9 cellular contexts compared by ENCODE assay signal in the genomic region with DNA sequence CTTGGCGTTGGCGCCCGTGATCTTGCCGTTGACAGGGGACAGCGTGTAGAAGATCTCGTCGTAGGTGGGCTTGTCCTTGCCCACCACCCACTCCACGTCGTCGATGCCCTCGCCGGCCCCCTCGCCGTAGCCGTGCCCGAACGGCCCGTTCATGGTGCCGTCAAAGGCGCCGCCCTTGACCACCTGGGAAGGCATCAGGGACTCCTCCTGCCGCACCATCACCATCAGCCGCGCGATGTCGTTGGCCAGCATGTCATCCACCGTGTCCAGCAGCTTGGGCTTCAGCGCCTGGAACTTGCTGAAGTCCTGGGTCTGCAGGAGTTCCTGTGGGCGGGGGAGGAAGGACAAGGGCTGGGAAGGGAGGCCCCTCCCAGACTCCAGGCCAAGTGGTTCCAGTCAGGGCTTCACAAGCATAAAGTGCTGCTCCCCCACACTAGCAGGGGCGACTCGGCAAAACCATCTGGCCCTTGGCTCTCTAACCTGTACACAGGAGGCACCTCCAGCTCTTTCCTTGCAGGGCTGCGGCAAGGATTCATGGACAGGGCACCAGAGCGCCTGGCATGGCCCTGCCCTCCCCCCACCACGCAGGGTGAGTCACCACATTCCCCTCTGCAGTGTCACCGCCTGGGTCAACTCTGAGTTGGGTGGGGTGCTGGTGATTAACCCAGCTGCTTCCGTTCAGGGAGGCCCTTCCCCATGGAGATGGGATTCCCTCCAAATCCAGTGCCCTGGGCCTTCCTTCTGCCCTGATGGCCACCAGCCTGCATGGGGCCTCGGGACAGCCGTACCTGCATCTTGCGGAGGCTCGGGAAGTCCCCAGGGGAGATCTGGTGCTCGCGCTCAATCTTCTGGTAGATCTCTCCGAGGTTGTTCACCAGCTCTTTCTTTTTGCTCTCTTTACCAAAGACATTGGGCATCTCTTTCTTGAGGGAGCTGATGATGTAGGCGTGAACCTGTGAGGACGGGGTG. TPM values are rescaled to one million over a fixed set of nuclear protein-coding genes. Genes with fewer than 3 reads are reported as not detected.
DNase-seq lines count a peak whose midpoint lies in the region; TF ChIP-seq lines count a peak whose summit lies in the region.
"Had no signal": no experiment of that assay in that cellular context is flagged by ENCODE, and none has a peak within 500 bp of the region (broad histone marks: within the 10 kb centered on the region; RNA-seq: fewer than 3 reads in every experiment).

No MANE protein-coding gene starts in this region.

- H3K4me3 ChIP-seq in mesenchymal stem cell (ENCODE audit: insufficient read depth in 1 of 2, low read depth in 1 of 2, low read length in 2 of 2): peak overlapping the region in 1 of 2 experiments; percentile 52
- H3K4me3 ChIP-seq in tibial nerve: no peak overlapping the region
- no peak overlapping the region for H3K4me3 ChIP-seq in H7 (ENCODE audit: insufficient read depth, low read depth, low read length)

- H2BK12ac ChIP-seq in mesenchymal stem cell (ENCODE audit: low read length in 2 of 2): peak overlapping the region; percentile 88 to 96

- peak; percentile 41 to 93 for TF ChIP-seq EP300 in tibial nerve (IDR thresholded peaks at IDR 0.05)

- peaks cover 43 to 79% of the 10 kb centered on the region in 2 experiments for H3K36me3 ChIP-seq in mesenchymal stem cell (ENCODE audit: control insufficient read depth in 1 of 2, insufficient read depth in 2 of 2, low read depth in 1 of 2, low read length in 2 of 2)
- peaks cover 2 to 42% (median 5%) of the 10 kb centered on the region in 3 donors for H3K36me3 ChIP-seq in tibial nerve
- H3K36me3 ChIP-seq in H7 (replicated peaks; ENCODE audit: control insufficient read depth, insufficient read depth, low read length): no peaks in the 10 kb centered on the region; the same call in none of the 2 replicates

- peak overlapping the region in 1 of 2 experiments; percentile 85 for H3K14ac ChIP-seq in mesenchymal stem cell (ENCODE audit: low read length in 2 of 2)

- H3K27ac ChIP-seq in mesenchymal stem cell (ENCODE audit: low read length, poor library complexity, severe bottlenecking): peak overlapping the region; percentile 74
- H3K27ac ChIP-seq in tibial nerve: peak overlapping the region; percentile 61 to 82 (median 80)
- H3K27ac ChIP-seq: 22Rv1 had no signal

- H3K36me3 Mint-ChIP-seq in T-helper 2 cell treated with Interferon-gamma antibody and Interleukin-4, amounts not matched to agents 5 μg/mL and 100 μg/mL, for 36 hours (ENCODE audit: low read depth): peaks cover 60% of the 10 kb centered on the region

- TF ChIP-seq CTCF in tibial nerve (IDR thresholded peaks at IDR 0.05): no peak
- no peak for TF ChIP-seq CTCF in GM10266 (IDR thresholded peaks at IDR 0.05; ENCODE audit: control insufficient read depth, insufficient read depth, low read depth, missing control alignments)

- peak overlapping the region; percentile 75 for H2BK15ac ChIP-seq in mesenchymal stem cell (ENCODE audit: low read depth, poor library complexity, severe bottlenecking)

- H3K9me3 ChIP-seq in mesenchymal stem cell (ENCODE audit: control insufficient read depth, low read length) (no peaks in the 10 kb centered on the region), tibial nerve (no peaks in the 10 kb centered on the region)

- DNase-seq in DMS 273 (lab: John Stamatoyannopoulos, UW; ENCODE audit: unreplicated experiment) (peak; percentile 68), DMS 273 treated with DMSO at 0.1 percent for 48 hours (lab: John Stamatoyannopoulos, UW) (no peak), dermis blood vessel endothelial cell (peak; percentile 94), mesenchymal stem cell (peak; percentile 94), tibial nerve (ENCODE audit: low spot score in 2 of 2) (peak; percentile 52 to 64), GM10266 (ENCODE audit: extremely low spot score) (no peak), H7 (no peak)
- no peak for DNase-seq in T-helper 2 cell treated with Interferon-gamma antibody and Interleukin-4, amounts not matched to agents 5 μg/mL and 100 μg/mL, for 36 hours (ENCODE audit: low spot score)

- 66% methylated on average over 41 of the region's 45 CpGs for WGBS in mesenchymal stem cell
- WGBS in tibial nerve, 2 donors: 50 to 61% methylated on average over 34 to 44 of the region's 45 CpGs

- H2BK5ac ChIP-seq in mesenchymal stem cell (ENCODE audit: low read depth, low read length, poor library complexity, severe bottlenecking): peak overlapping the region; percentile 60

- H3K23ac ChIP-seq in mesenchymal stem cell (ENCODE audit: low read length in 2 of 2): peak overlapping the region in 1 of 2 experiments; percentile 44

- H3K4me1 ChIP-seq in mesenchymal stem cell (ENCODE audit: control insufficient read depth, insufficient read depth, low read depth, low read length): peaks cover 74% of the 10 kb centered on the region
- peaks cover 0 to 92% (median 74%) of the 10 kb centered on the region in 4 donors for H3K4me1 ChIP-seq in tibial nerve

- peak overlapping the region; percentile 64 for H3K9ac ChIP-seq in mesenchymal stem cell (ENCODE audit: low read length)

- no peak overlapping the region for H2AFZ ChIP-seq in mesenchymal stem cell (ENCODE audit: low read depth, low read length)

- H3K27me3 Mint-ChIP-seq in T-helper 2 cell treated with Interferon-gamma antibody and Interleukin-4, amounts not matched to agents 5 μg/mL and 100 μg/mL, for 36 hours (ENCODE audit: low read depth): no peaks in the 10 kb centered on the region

- no peak for TF ChIP-seq POLR2A in tibial nerve (IDR thresholded peaks at IDR 0.05)

- H4K91ac ChIP-seq in mesenchymal stem cell (ENCODE audit: low read length): peak overlapping the region; percentile 95

- peaks cover 35% of the 10 kb centered on the region for H3K79me1 ChIP-seq in mesenchymal stem cell (replicated peaks; ENCODE audit: low read length, poor library complexity, severe bottlenecking)

- H3K9me3 Mint-ChIP-seq in T-helper 2 cell treated with Interferon-gamma antibody and Interleukin-4, amounts not matched to agents 5 μg/mL and 100 μg/mL, for 36 hours: no peaks in the 10 kb centered on the region

- H3K4ac ChIP-seq in mesenchymal stem cell (ENCODE audit: low read depth in 1 of 2, low read length in 2 of 2): peak overlapping the region; percentile 82 to 85

- peak overlapping the region; percentile 79 to 93 for H3K18ac ChIP-seq in mesenchymal stem cell (ENCODE audit: low read depth in 1 of 2, low read length in 2 of 2)

- H3K27me3 ChIP-seq in mesenchymal stem cell (ENCODE audit: control insufficient read depth in 1 of 2, insufficient read depth in 1 of 2, low read length in 2 of 2) (no peaks in the 10 kb centered on the region), tibial nerve (no peaks in the 10 kb centered on the region), H7 (ENCODE audit: control insufficient read depth, insufficient read depth, low read length) (no peaks in the 10 kb centered on the region)

- peak overlapping the region; percentile 59 for H3K4me3 Mint-ChIP-seq in T-helper 2 cell treated with Interferon-gamma antibody and Interleukin-4, amounts not matched to agents 5 μg/mL and 100 μg/mL, for 36 hours

- peak overlapping the region; percentile 80 for H2BK120ac ChIP-seq in mesenchymal stem cell (ENCODE audit: low read depth, low read length)

- H3K4me2 ChIP-seq in mesenchymal stem cell (ENCODE audit: low read length, poor library complexity, severe bottlenecking): peak overlapping the region; percentile 3

- H3K27ac Mint-ChIP-seq in T-helper 2 cell treated with Interferon-gamma antibody and Interleukin-4, amounts not matched to agents 5 μg/mL and 100 μg/mL, for 36 hours: peak overlapping the region; percentile 84

- H2AK5ac ChIP-seq in mesenchymal stem cell (ENCODE audit: low read length, severe bottlenecking): peak overlapping the region; percentile 63

- H3K4me1 Mint-ChIP-seq in T-helper 2 cell treated with Interferon-gamma antibody and Interleukin-4, amounts not matched to agents 5 μg/mL and 100 μg/mL, for 36 hours (ENCODE audit: low read depth): peaks cover 66% of the 10 kb centered on the region

- H4K8ac ChIP-seq in mesenchymal stem cell (ENCODE audit: low read length): peak overlapping the region; percentile 91

RNA-seq across cellular contexts. Expression of a gene that starts 10.4 kb away (rescaled TPM):
- total RNA-seq in dermis blood vessel endothelial cell (0.34 and 0.37 TPM in 2 replicates), tibial nerve (under 1 TPM in 3 of 4 donors, not detected in 1; under 0.01 to 0.30 (median 0.21) TPM)
- polyA plus RNA-seq in mesenchymal stem cell (2013, experiment 1 of 2): 0.26 TPM
- polyA plus RNA-seq in mesenchymal stem cell (2013, experiment 2 of 2): 0.21 TPM
- 2.3 and 2.6 TPM in 2 replicates for total RNA-seq in H7 (2014; rRNA removed; shearing (Covaris generic))

RNA-seq across cellular contexts. Expression of a gene that starts 23.6 kb away (rescaled TPM):
- total RNA-seq in dermis blood vessel endothelial cell (75.9 and 125 TPM in 2 replicates), tibial nerve (10 to 100 TPM; 35.2 to 93.9 (median 42.6) TPM)
- polyA plus RNA-seq in mesenchymal stem cell (2013, experiment 1 of 2): 57.6 TPM
- polyA plus RNA-seq in mesenchymal stem cell (2013, experiment 2 of 2): 57.2 TPM
- 23.7 and 30.2 TPM in 2 replicates for total RNA-seq in H7 (2014; rRNA removed; shearing (Covaris generic))

RNA-seq across cellular contexts. Expression of a gene that starts 44.5 kb away (rescaled TPM):
- 20.1 and 38.7 TPM in 2 replicates for total RNA-seq in dermis blood vessel endothelial cell
- 30.3 TPM for polyA plus RNA-seq in mesenchymal stem cell (2013, experiment 1 of 2)
- polyA plus RNA-seq in mesenchymal stem cell (2013, experiment 2 of 2): 29.2 TPM
- 10 to 100 TPM; 15.3 to 30.9 (median 19.7) TPM for total RNA-seq in tibial nerve
- total RNA-seq in H7 (2014; rRNA removed; shearing (Covaris generic)): 31.7 and 40.0 TPM in 2 replicates

RNA-seq across cellular contexts. Expression of a gene that starts 51.8 kb away (rescaled TPM):
- total RNA-seq in dermis blood vessel endothelial cell (46.1 and 93.6 TPM in 2 replicates), tibial nerve (10 to 100 TPM; 10.6 to 22.2 (median 13.5) TPM)
- polyA plus RNA-seq in mesenchymal stem cell (2013, experiment 1 of 2): 12.3 TPM
- polyA plus RNA-seq in mesenchymal stem cell (2013, experiment 2 of 2): 13.7 TPM
- 24.5 and 29.7 TPM in 2 replicates for total RNA-seq in H7 (2014; rRNA removed; shearing (Covaris generic))

Comparison
In these comparisons a context has a peak if more than half of its experiments do, and no peak if none do; other contexts are left out.
1. DNase-seq: peak in DMS 273 (single experiment), dermis blood vessel endothelial cell (single experiment), mesenchymal stem cell (single experiment) and tibial nerve (2 of 2); none in DMS 273 treated with DMSO at 0.1 percent for 48 hours (single experiment), T-helper 2 cell treated with Interferon-gamma antibody and Interleukin-4, amounts not matched to agents 5 μg/mL and 100 μg/mL, for 36 hours (single experiment), GM10266 (single experiment) and H7 (single experiment).